8 cellular contexts compared by ENCODE assay signal in genomic region chr22:50185384-50186087, GRCh38. TPM values are rescaled to one million over a fixed set of nuclear protein-coding genes. Genes with fewer than 3 reads are reported as not detected.
DNase-seq lines count a peak whose midpoint lies in the region; ATAC-seq and TF ChIP-seq lines count a peak whose summit lies in the region.

Gene TRABD, plus strand, starts transcription at chr22:50185913. Its CDS starts 7,148 bp downstream, at chr22:50193061.

- peak within 1 kb of the TSS; percentile 91 for H3K4me3 Mint-ChIP-seq in HFFc6

- H3K4me2 ChIP-seq in smooth muscle cell = peak within 1 kb of the TSS; percentile 90

- peak within 1 kb of the TSS; percentile 66 for H3K4me3 ChIP-seq in smooth muscle cell

- no peak for TF ChIP-seq CTCF in HFFc6 (IDR thresholded peaks at IDR 0.05)
- TF ChIP-seq CTCF in smooth muscle cell (IDR thresholded peaks at IDR 0.05; ENCODE audit: borderline replicate concordance, insufficient read depth, poor library complexity, severe bottlenecking) = no peak

- peak within 1 kb of the TSS; percentile 83 for H3K27ac Mint-ChIP-seq in HFFc6

- H3K79me2 ChIP-seq in smooth muscle cell (ENCODE audit: low read depth) = peaks cover 37% of the 10 kb centered on the region

- no peaks in the 10 kb centered on the region for H3K9me3 Mint-ChIP-seq in HFFc6

- H3K9ac ChIP-seq in smooth muscle cell (ENCODE audit: low read depth) = peak within 1 kb of the TSS; percentile 66

- H3K27me3 Mint-ChIP-seq in HFFc6 (ENCODE audit: insufficient read depth) = peaks cover 5% of the 10 kb centered on the region

- H3K36me3 Mint-ChIP-seq in HFFc6 (ENCODE audit: low read depth) = peaks cover 5% of the 10 kb centered on the region; the same call in 1 of the 2 replicates

- H3K4me1 ChIP-seq in smooth muscle cell (ENCODE audit: low read depth) = peaks cover 9% of the 10 kb centered on the region

- no peaks in the 10 kb centered on the region for H3K36me3 ChIP-seq in smooth muscle cell (ENCODE audit: low read depth)

- WGBS in smooth muscle cell (ENCODE audit: low lambda C conversion rate) = 8% methylated on average over 43 of the region's 90 CpGs

- no peaks in the 10 kb centered on the region for H3F3A ChIP-seq in smooth muscle cell (ENCODE audit: low read depth)

- H3K4me1 Mint-ChIP-seq in HFFc6 (ENCODE audit: low read depth) = peaks cover 15% of the 10 kb centered on the region; the same call in 1 of the 2 replicates

- peak within 1 kb of the TSS; percentile 78 for H2AFZ ChIP-seq in smooth muscle cell (ENCODE audit: low read depth)

- no peaks in the 10 kb centered on the region for H3K27me3 ChIP-seq in smooth muscle cell (ENCODE audit: low read depth)

- no peaks in the 10 kb centered on the region for H3K9me3 ChIP-seq in smooth muscle cell (replicated peaks; ENCODE audit: low read depth)

- no peak for ATAC-seq in GM18873 (IDR thresholded peaks at IDR 0.05; ENCODE audit: low FRiP score, unreplicated experiment)

- peak; percentile 44 for DNase-seq in DMS114 treated with DMSO at 0.1 percent for 48 hours (lab: John Stamatoyannopoulos, UW; ENCODE audit: unreplicated experiment)
- DNase-seq in HFFc6 = peak; percentile 81
- DNase-seq in NCI-H2196 treated with DMSO at 0.1 percent for 48 hours (lab: John Stamatoyannopoulos, UW; ENCODE audit: unreplicated experiment) = peak; percentile 48
- peak; percentile 73 for DNase-seq in activated CD4-positive, CD25-positive, alpha-beta regulatory T cell treated with anti-CD3 and anti-CD28 coated beads, Interleukin-2, amount 50 U/mL, for 16 hours (ENCODE audit: low read depth, low spot score)
- peak in 59 of 61 donors; percentile 34 to 92 (median 82) for DNase-seq in caudate nucleus (lab: John Stamatoyannopoulos, UW)
- DNase-seq in inferior parietal cortex (ENCODE audit: extremely low spot score) = peak; percentile 76
- peak; percentile 63 for DNase-seq in smooth muscle cell (lab: John Stamatoyannopoulos, UW; ENCODE audit: unreplicated experiment)

- H4K20me1 ChIP-seq in smooth muscle cell (ENCODE audit: low read depth) = peaks cover 6% of the 10 kb centered on the region

- H3K27ac ChIP-seq in caudate nucleus (ENCODE audit: low read depth, low read length) (peak within 1 kb of the TSS; percentile 24), smooth muscle cell (ENCODE audit: low read depth) (no peak within 1 kb of the TSS)

RNA-seq across cellular contexts. Expression of gene TRABD, which starts in this region (rescaled TPM):
- total RNA-seq in HFFc6 (2021; fragmentation: NEBNext Ultra II Directional; extraction: Animal tissue kit (Norgen Biotek cat#: 25700)) = 10 to 100 TPM; 25.0 to 36.0 (median 27.6) TPM
- 14.0 and 17.8 TPM in 2 replicates for total RNA-seq in smooth muscle cell
- 56.9 and 58.5 TPM in 2 replicates for polyA plus RNA-seq in smooth muscle cell
